1 cellular context compared by ENCODE assay signal in the genomic region with DNA sequence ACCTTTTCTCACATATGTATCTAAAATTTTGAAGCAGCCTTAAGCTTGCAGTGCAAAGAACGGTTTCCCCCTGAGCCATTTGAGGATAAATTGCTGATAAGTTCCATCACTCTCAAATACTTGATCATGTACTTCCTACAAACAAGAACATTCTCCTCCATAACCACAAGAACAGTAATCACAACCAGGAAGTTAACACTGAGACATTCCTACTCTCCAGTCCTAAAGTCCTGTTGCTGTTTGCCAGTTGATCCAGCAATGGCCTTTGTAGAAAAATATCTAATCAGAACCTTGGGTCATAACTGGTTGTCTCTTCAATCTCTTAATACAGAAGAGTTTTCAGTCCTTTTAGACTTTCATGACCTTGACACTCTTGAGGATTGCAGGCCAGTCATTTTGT.
TF ChIP-seq lines count a peak whose summit lies in the region.

No MANE protein-coding gene starts in this region.

TF ChIP-seq in SK-N-SH treated with all-trans-retinoic acid at 6 μM for 48 hours, 23 proteins besides CTCF, POLR2A, EP300 and RAD21 (continued from another document):
- TF ChIP-seq, protein P1, sequence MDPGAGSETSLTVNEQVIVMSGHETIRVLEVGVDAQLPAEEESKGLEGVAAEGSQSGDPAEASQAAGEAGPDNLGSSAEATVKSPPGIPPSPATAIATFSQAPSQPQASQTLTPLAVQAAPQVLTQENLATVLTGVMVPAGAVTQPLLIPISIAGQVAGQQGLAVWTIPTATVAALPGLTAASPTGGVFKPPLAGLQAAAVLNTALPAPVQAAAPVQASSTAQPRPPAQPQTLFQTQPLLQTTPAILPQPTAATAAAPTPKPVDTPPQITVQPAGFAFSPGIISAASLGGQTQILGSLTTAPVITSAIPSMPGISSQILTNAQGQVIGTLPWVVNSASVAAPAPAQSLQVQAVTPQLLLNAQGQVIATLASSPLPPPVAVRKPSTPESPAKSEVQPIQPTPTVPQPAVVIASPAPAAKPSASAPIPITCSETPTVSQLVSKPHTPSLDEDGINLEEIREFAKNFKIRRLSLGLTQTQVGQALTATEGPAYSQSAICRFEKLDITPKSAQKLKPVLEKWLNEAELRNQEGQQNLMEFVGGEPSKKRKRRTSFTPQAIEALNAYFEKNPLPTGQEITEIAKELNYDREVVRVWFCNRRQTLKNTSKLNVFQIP (CRISPR knock-in tag; IDR thresholded peaks at IDR 0.05; ENCODE audit: borderline replicate concordance, low read depth), result no peak
- TF ChIP-seq PPARA (CRISPR knock-in tag; IDR thresholded peaks at IDR 0.05; ENCODE audit: borderline replicate concordance) (no peak), ZNF70 (CRISPR knock-in tag; IDR thresholded peaks at IDR 0.05) (no peak), ESRRG (CRISPR knock-in tag; IDR thresholded peaks at IDR 0.05) (no peak), RARB (CRISPR knock-in tag; IDR thresholded peaks at IDR 0.05) (no peak)
- TF ChIP-seq, protein P2, sequence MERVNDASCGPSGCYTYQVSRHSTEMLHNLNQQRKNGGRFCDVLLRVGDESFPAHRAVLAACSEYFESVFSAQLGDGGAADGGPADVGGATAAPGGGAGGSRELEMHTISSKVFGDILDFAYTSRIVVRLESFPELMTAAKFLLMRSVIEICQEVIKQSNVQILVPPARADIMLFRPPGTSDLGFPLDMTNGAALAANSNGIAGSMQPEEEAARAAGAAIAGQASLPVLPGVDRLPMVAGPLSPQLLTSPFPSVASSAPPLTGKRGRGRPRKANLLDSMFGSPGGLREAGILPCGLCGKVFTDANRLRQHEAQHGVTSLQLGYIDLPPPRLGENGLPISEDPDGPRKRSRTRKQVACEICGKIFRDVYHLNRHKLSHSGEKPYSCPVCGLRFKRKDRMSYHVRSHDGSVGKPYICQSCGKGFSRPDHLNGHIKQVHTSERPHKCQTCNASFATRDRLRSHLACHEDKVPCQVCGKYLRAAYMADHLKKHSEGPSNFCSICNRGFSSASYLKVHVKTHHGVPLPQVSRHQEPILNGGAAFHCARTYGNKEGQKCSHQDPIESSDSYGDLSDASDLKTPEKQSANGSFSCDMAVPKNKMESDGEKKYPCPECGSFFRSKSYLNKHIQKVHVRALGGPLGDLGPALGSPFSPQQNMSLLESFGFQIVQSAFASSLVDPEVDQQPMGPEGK (CRISPR knock-in tag; IDR thresholded peaks at IDR 0.05; ENCODE audit: borderline replicate concordance), result no peak
